ENCODE assay signal across 31 cellular contexts in genomic region chr19:18718015-18718526, GRCh38. TPM values are rescaled to one million over a fixed set of nuclear protein-coding genes. Genes with fewer than 3 reads are reported as not detected.
DNase-seq lines count a peak whose midpoint lies in the region; ATAC-seq and TF ChIP-seq lines count a peak whose summit lies in the region.
"Had no signal": no experiment of that assay in that cellular context is flagged by ENCODE, and none has a peak within 500 bp of the region (broad histone marks: within the 10 kb centered on the region; RNA-seq: fewer than 3 reads in every experiment).

No MANE protein-coding gene starts in this region.

- H3K4me1 Mint-ChIP-seq in naive B cell = peaks cover 34 to 53% (median 39%) of the 10 kb centered on the region in 3 donors

- H3K27me3 ChIP-seq in BLaER1 (no peaks in the 10 kb centered on the region), HL-60 (ENCODE audit: insufficient read depth, poor library complexity, severe bottlenecking) (no peaks in the 10 kb centered on the region), WERI-Rb-1 (ENCODE audit: insufficient read depth, low read depth, severe bottlenecking) (no peaks in the 10 kb centered on the region)
- H3K27me3 ChIP-seq: cardiac muscle cell, esophagus muscularis mucosa, MG63 had no signal

- H3K36me3 ChIP-seq in BLaER1 (peaks cover 28% of the 10 kb centered on the region; the same call in 1 of the 2 replicates), WERI-Rb-1 (peaks cover 7% of the 10 kb centered on the region)
- H3K36me3 ChIP-seq: cardiac muscle cell, MG63 had no signal

- H3K27me3 Mint-ChIP-seq in naive B cell = no peaks in the 10 kb centered on the region
- H3K27me3 Mint-ChIP-seq: activated CD4-positive, alpha-beta memory T cell treated with anti-CD3 and anti-CD28 coated beads for 36 hours; activated naive CD8-positive, alpha-beta T cell treated with anti-CD3 and anti-CD28 coated beads for 36 hours; memory B cell had no signal

- peaks cover 11 to 13% of the 10 kb centered on the region in 2 donors for H3K36me3 Mint-ChIP-seq in naive B cell
- H3K36me3 Mint-ChIP-seq: activated CD4-positive, alpha-beta memory T cell treated with anti-CD3 and anti-CD28 coated beads for 36 hours; activated naive CD8-positive, alpha-beta T cell treated with anti-CD3 and anti-CD28 coated beads for 36 hours had no signal

- H4K20me1 ChIP-seq in BLaER1 = peaks cover 99% of the 10 kb centered on the region

- DNase-seq in HL-60 (ENCODE audit: low read depth in 1 of 2, low spot score in 1 of 2) (peak; percentile 9 to 20), WERI-Rb-1 (no peak), naive B cell (no peak), pons (ENCODE audit: low spot score) (no peak), SIG-M5 treated with dmso at 0.1 percent for 504 hours (lab: John Stamatoyannopoulos, UW; ENCODE audit: unreplicated experiment) (no peak)
- DNase-seq: ACHN; activated CD4-positive, alpha-beta memory T cell treated with anti-CD3 and anti-CD28 coated beads for 36 hours; activated CD8-positive, alpha-beta memory T cell treated with anti-CD3 and anti-CD28 coated beads, Interleukin-2, amount 50 U/mL, for 48 hours; activated naive CD8-positive, alpha-beta T cell treated with anti-CD3 and anti-CD28 coated beads for 36 hours; aorta; EL; foreskin melanocyte; MG63; NCI-H1417 treated with DMSO at 0.1 percent for 48 hours; NCI-H2081 treated with DMSO at 0.1 percent for 48 hours; NCI-H226; NCI-H748 treated with DMSO at 0.1 percent for 48 hours; stimulated activated CD4-positive, alpha-beta T cell treated with anti-CD3 and anti-CD28 coated beads, Interleukin-2, amount 100 ng/mL, for 24 hours; trophoblast cell had no signal

- TF ChIP-seq CTCF in HL-60 (IDR thresholded peaks at IDR 0.05; ENCODE audit: insufficient read depth, low read length) (no peak), WERI-Rb-1 (IDR thresholded peaks at IDR 0.05; ENCODE audit: low read depth, low read length) (no peak)

- H3K27ac Mint-ChIP-seq in naive B cell = peak overlapping the region in 5 of 6 donors; percentile 45 to 95 (median 73)
- H3K27ac Mint-ChIP-seq: activated CD4-positive, alpha-beta memory T cell treated with anti-CD3 and anti-CD28 coated beads for 36 hours; activated naive CD8-positive, alpha-beta T cell treated with anti-CD3 and anti-CD28 coated beads for 36 hours; memory B cell had no signal

- H3K4me3 Mint-ChIP-seq in naive B cell = peak overlapping the region in 1 of 8 donors; percentile 33
- H3K4me3 Mint-ChIP-seq: activated CD4-positive, alpha-beta memory T cell treated with anti-CD3 and anti-CD28 coated beads for 36 hours; activated naive CD8-positive, alpha-beta T cell treated with anti-CD3 and anti-CD28 coated beads for 36 hours; memory B cell had no signal

- H3K4me2 ChIP-seq in BLaER1 = peak overlapping the region; percentile 71
- H3K4me2 ChIP-seq: smooth muscle cell had no signal

- peak overlapping the region; percentile 39; the same call in 1 of the 2 replicates for H3K9ac ChIP-seq in BLaER1

- H3K4me3 ChIP-seq in BLaER1 (no peak overlapping the region), HL-60 (replicated peaks; ENCODE audit: insufficient read depth, low read length) (no peak overlapping the region), WERI-Rb-1 (ENCODE audit: low read depth, low read length) (no peak overlapping the region)
- H3K4me3 ChIP-seq: cardiac muscle cell, coronary artery, esophagus muscularis mucosa, GM12878, K562, MG63, smooth muscle cell had no signal

- peaks cover 74% of the 10 kb centered on the region for H3K4me1 ChIP-seq in BLaER1

- ATAC-seq in naive B cell (ENCODE audit: low read depth in 2 of 2) (peak in 1 of 2 donors; percentile 35), HG02885 (IDR thresholded peaks at IDR 0.05; ENCODE audit: poor library complexity, unreplicated experiment) (no peak), HG02840 (IDR thresholded peaks at IDR 0.05; ENCODE audit: low FRiP score, unreplicated experiment) (no peak)
- ATAC-seq: activated CD4-positive, CD25-positive, alpha-beta regulatory T cell treated with anti-CD3 and anti-CD28 coated beads, Interleukin-2, amount 50 U/mL, for 24 hours; GM12878; HCT116; K562 had no signal

- H3K9me3 Mint-ChIP-seq in naive B cell = peaks cover 0 to 6% (median 3%) of the 10 kb centered on the region in 7 donors
- H3K9me3 Mint-ChIP-seq: activated CD4-positive, alpha-beta memory T cell treated with anti-CD3 and anti-CD28 coated beads for 36 hours; activated naive CD8-positive, alpha-beta T cell treated with anti-CD3 and anti-CD28 coated beads for 36 hours; memory B cell had no signal

- H3K27ac ChIP-seq in BLaER1 = peak overlapping the region; percentile 60; the same call in 1 of the 2 replicates
- H3K27ac ChIP-seq in HL-60 (replicated peaks) = no peak overlapping the region
- peak overlapping the region; percentile 63 for H3K27ac ChIP-seq in WERI-Rb-1
- H3K27ac ChIP-seq: cardiac muscle cell, coronary artery, esophagus muscularis mucosa had no signal

- H3K9me3 ChIP-seq in BLaER1 (no peaks in the 10 kb centered on the region), WERI-Rb-1 (ENCODE audit: severe bottlenecking) (no peaks in the 10 kb centered on the region)
- H3K9me3 ChIP-seq: esophagus muscularis mucosa, MG63 had no signal

RNA-seq across cellular contexts. Expression of gene CRTC1, which starts 34.6 kb away (rescaled TPM):
- 1 to 10 TPM in 5 of 6 donors, not detected in 1; 1.4 to 2.4 (median 1.4) TPM for polyA plus RNA-seq in naive B cell (ENCODE audit: low read depth in 6 of 6)

Comparison
In these comparisons a context has a peak if more than half of its experiments do, and no peak if none do; other contexts are left out.
1. DNase-seq: peak in HL-60 (2 of 2); none in WERI-Rb-1 (single experiment), naive B cell (single experiment), pons (single experiment) and SIG-M5 treated with dmso at 0.1 percent for 504 hours (single experiment).